Comparison of ENCODE assay signal across 12 cellular contexts in the genomic region with DNA sequence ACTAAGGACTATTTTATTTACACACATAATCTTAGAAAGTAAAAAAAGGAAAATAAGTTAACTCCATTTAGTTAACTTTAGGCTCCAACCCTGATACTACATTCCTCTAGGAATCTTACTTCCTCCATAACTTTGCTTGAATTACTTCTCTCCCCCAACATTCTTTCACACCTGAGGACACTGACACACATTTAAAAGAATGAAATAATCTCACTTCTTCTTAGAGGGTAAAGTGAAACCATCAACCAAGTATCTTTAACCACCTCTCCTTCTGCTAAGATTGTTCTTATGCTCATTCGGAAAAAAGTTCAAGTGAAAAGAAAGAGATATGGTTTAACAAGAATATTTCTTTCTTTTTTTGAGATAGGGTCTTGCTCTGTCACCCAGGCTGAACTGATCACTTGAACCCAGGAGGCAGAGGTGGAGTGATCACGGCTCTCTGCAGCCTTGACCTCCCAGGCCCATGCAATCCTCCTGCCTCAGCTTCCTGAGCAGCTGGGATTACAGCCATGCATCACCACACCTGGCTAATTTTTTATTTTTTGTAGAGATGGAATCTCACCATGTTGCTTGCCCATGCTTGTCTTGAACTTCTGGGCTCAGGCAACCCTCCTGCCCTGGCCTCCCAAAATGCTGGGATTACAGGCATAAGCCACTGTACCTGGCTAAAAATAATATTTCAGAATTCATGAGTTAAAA. TPM values are rescaled to one million over a fixed set of nuclear protein-coding genes. Genes with fewer than 3 reads are reported as not detected.
DNase-seq lines count a peak whose midpoint lies in the region; ATAC-seq, FAIRE-seq and TF ChIP-seq lines count a peak whose summit lies in the region.
"Had no signal": no experiment of that assay in that cellular context is flagged by ENCODE, and none has a peak within 500 bp of the region (broad histone marks: within the 10 kb centered on the region; RNA-seq: fewer than 3 reads in every experiment).

No MANE protein-coding gene starts in this region.

- H4K91ac ChIP-seq in H1 (replicated peaks; ENCODE audit: insufficient read length, low read length): no peak overlapping the region

- no peaks in the 10 kb centered on the region for H3K27me3 Mint-ChIP-seq in activated T-cell treated with anti-CD3 and anti-CD28 coated beads, Interleukin-2, amount 50 U/mL, for 4 hours (ENCODE audit: low read depth)

- no peak overlapping the region for H3K4me3 ChIP-seq in H1 (ENCODE audit: extremely low read depth in 1 of 4, insufficient read depth in 2 of 4, low read depth in 3 of 4, low read length in 4 of 4)

- H2BK20ac ChIP-seq in H1 (ENCODE audit: low read length): no peak overlapping the region

- H3K4me3 Mint-ChIP-seq in activated T-cell treated with anti-CD3 and anti-CD28 coated beads, Interleukin-2, amount 50 U/mL, for 4 hours: no peak overlapping the region
- H3K4me3 Mint-ChIP-seq: stimulated activated effector memory CD8-positive, alpha-beta T cell treated with anti-CD3 and anti-CD28 coated beads, Interleukin-12 subunit alpha, Interleukin-12 subunit beta, amount 100 ng/mL, for 72 hours had no signal

- peak overlapping the region; percentile 52; the same call in 1 of the 2 replicates for H3K18ac ChIP-seq in H1 (ENCODE audit: extremely low read depth, low read length)

- no peak overlapping the region for H3K4me2 ChIP-seq in H1 (ENCODE audit: insufficient read depth in 1 of 2, low read depth in 2 of 2, low read length in 2 of 2)

- POLR2A ChIA-PET in H1 (lab: Charles Lee; ENCODE audit: partially characterized antibody): no interaction called here

- CTCF ChIA-PET in H1 (lab: Charles Lee; ENCODE audit: partially characterized antibody): interaction anchor here (0.6 to 3.0 kb wide), 3 partner anchors 12 to 687 kb away, joined by 3 to 10 read pairs (median 3); no protein-coding TSS in a partner anchor

- no peaks in the 10 kb centered on the region for H3K79me2 ChIP-seq in H1 (ENCODE audit: control insufficient read depth in 1 of 2, insufficient read depth in 2 of 2, low read length in 2 of 2)

- H2BK5ac ChIP-seq in H1 (ENCODE audit: low read depth, low read length): no peak overlapping the region; the same call in 1 of the 2 replicates

- 86% methylated on average over 2 of the region's 2 CpGs; no CpG with 5 or more reads in 1 of the 2 experiments for WGBS in H1 (ENCODE audit: extremely low coverage in 1 of 2, insufficient coverage in 1 of 2, insufficient read length in 1 of 2, insufficient replicate concordance in 2 of 2, low coverage in 1 of 2, low lambda C conversion rate in 2 of 2, missing lambda C conversion rate in 1 of 2), 2 experiments

- no peak overlapping the region for H3K9ac ChIP-seq in H1 (replicated peaks in 1 of 4; ENCODE audit: extremely low read depth in 1 of 4, low read depth in 3 of 4, low read length in 3 of 4)

- H3K14ac ChIP-seq in H1 (ENCODE audit: insufficient read length): no peak overlapping the region

- H2AFZ ChIP-seq in H1 (ENCODE audit: low read length): no peak overlapping the region

- peak; percentile 19 for FAIRE-seq in H1 (lab: Jason Lieb, UNC)

- DNase-seq in H1 (ENCODE audit: low read depth in 1 of 2, low spot score in 2 of 2): no peak
- DNase-seq in DMS153 (lab: John Stamatoyannopoulos, UW): no peak
- DNase-seq in activated T-cell treated with anti-CD3 and anti-CD28 coated beads, Interleukin-2, amount 50 U/mL, for 4 hours: no peak
- DNase-seq in activated CD8-positive, alpha-beta memory T cell treated with anti-CD3 and anti-CD28 coated beads, Interleukin-2, amount 50 U/mL, for 4 hours: no peak
- DNase-seq: activated naive CD4-positive, alpha-beta T cell treated with Interleukin-2 at 50 U/mL for 16 hours; NCI-H1930 had no signal

- peaks cover 0 to 2% of the 10 kb centered on the region in 2 experiments for H4K20me1 ChIP-seq in H1 (replicated peaks in 1 of 2; ENCODE audit: control insufficient read depth in 1 of 2, insufficient read depth in 2 of 2, low read length in 2 of 2)

- H3K79me1 ChIP-seq in H1 (ENCODE audit: low read depth, low read length): no peaks in the 10 kb centered on the region

- ATAC-seq in GM18858 (IDR thresholded peaks at IDR 0.05; ENCODE audit: unreplicated experiment) (peak; percentile 92), GM21576 (IDR thresholded peaks at IDR 0.05; ENCODE audit: unreplicated experiment) (peak; percentile 86), HG03135 (IDR thresholded peaks at IDR 0.05; ENCODE audit: unreplicated experiment) (peak; percentile 83), HG02970 (IDR thresholded peaks at IDR 0.05; ENCODE audit: low FRiP score, unreplicated experiment) (no peak)
- ATAC-seq in activated T-cell treated with anti-CD3 and anti-CD28 coated beads, Interleukin-2, amount 50 U/mL, for 4 hours: no peak
- ATAC-seq: activated CD4-positive, CD25-positive, alpha-beta regulatory T cell treated with anti-CD3 and anti-CD28 coated beads, Interleukin-2, amount 50 U/mL, for 24 hours; stimulated activated effector memory CD8-positive, alpha-beta T cell treated with anti-CD3 and anti-CD28 coated beads, Interleukin-12 subunit alpha, Interleukin-12 subunit beta, amount 100 ng/mL, for 72 hours had no signal

- TF ChIP-seq RAD21 in H1 (IDR thresholded peaks at IDR 0.05 in 1 of 2, conservative IDR thresholded peaks at IDR 0.05 in 1 of 2; ENCODE audit: low read depth in 2 of 2, low read length in 2 of 2): no peak

- no peak overlapping the region for H3K56ac ChIP-seq in H1 (replicated peaks; ENCODE audit: insufficient read length, low read depth, low read length)

- peaks cover 0 to 5% (median 0%) of the 10 kb centered on the region in 4 experiments; a peak in 1 of 7 replicates for H3K4me1 ChIP-seq in H1 (replicated peaks in 1 of 4; ENCODE audit: control insufficient read depth in 3 of 4, insufficient read depth in 4 of 4, low read length in 3 of 4)

- peaks cover 37% of the 10 kb centered on the region for H3K36me3 Mint-ChIP-seq in activated T-cell treated with anti-CD3 and anti-CD28 coated beads, Interleukin-2, amount 50 U/mL, for 4 hours (ENCODE audit: insufficient read depth)

- TF ChIP-seq POLR2A in H1 (IDR thresholded peaks at IDR 0.05; ENCODE audit: control extremely low read depth in 1 of 2, low read depth in 2 of 2, low read length in 2 of 2): no peak

- H2BK12ac ChIP-seq in H1 (ENCODE audit: low read depth, low read length): no peak overlapping the region

- no peak overlapping the region for H3K23ac ChIP-seq in H1 (ENCODE audit: insufficient read length)

- no peak overlapping the region for H4K5ac ChIP-seq in H1 (ENCODE audit: insufficient read length, low read depth, low read length)

- no peak overlapping the region for H3K4ac ChIP-seq in H1 (replicated peaks; ENCODE audit: insufficient read length, low read depth, low read length)

- no peaks in the 10 kb centered on the region for H3K23me2 ChIP-seq in H1 (ENCODE audit: low read depth, low read length)

- H4K8ac ChIP-seq in H1 (ENCODE audit: extremely low read depth, insufficient read depth, low read length): no peak overlapping the region

- peaks cover 0 to 14% (median 1%) of the 10 kb centered on the region in 4 experiments; a peak in 4 of 8 replicates for H3K36me3 ChIP-seq in H1 (ENCODE audit: control insufficient read depth in 2 of 4, insufficient read depth in 4 of 4, low read length in 3 of 4)

- no peak overlapping the region for H2AK5ac ChIP-seq in H1 (ENCODE audit: low read depth, low read length)

- peaks cover 8% of the 10 kb centered on the region for H3K4me1 Mint-ChIP-seq in activated T-cell treated with anti-CD3 and anti-CD28 coated beads, Interleukin-2, amount 50 U/mL, for 4 hours (ENCODE audit: low read depth)
- H3K4me1 Mint-ChIP-seq: stimulated activated effector memory CD8-positive, alpha-beta T cell treated with anti-CD3 and anti-CD28 coated beads, Interleukin-12 subunit alpha, Interleukin-12 subunit beta, amount 100 ng/mL, for 72 hours had no signal

- no peak overlapping the region for H3K27ac ChIP-seq in H1 (ENCODE audit: low read depth, low read length)

- TF ChIP-seq CTCF in H1 (IDR thresholded peaks at IDR 0.05; ENCODE audit: control extremely low read depth in 1 of 3, insufficient read depth in 1 of 3, low read depth in 1 of 3, low read length in 3 of 3): no peak

- H3K9me3 Mint-ChIP-seq in activated T-cell treated with anti-CD3 and anti-CD28 coated beads, Interleukin-2, amount 50 U/mL, for 4 hours: no peaks in the 10 kb centered on the region
- H3K9me3 Mint-ChIP-seq: stimulated activated effector memory CD8-positive, alpha-beta T cell treated with anti-CD3 and anti-CD28 coated beads, Interleukin-12 subunit alpha, Interleukin-12 subunit beta, amount 100 ng/mL, for 72 hours had no signal

- H3K27me3 ChIP-seq in H1 (replicated peaks in 1 of 4; ENCODE audit: control insufficient read depth in 3 of 4, extremely low read depth in 1 of 4, insufficient read depth in 3 of 4, low read length in 3 of 4): no peaks in the 10 kb centered on the region

- no peak for TF ChIP-seq EP300 in H1 (IDR thresholded peaks at IDR 0.05; ENCODE audit: borderline replicate concordance in 1 of 2, low read depth in 2 of 2, low read length in 2 of 2)

- H3K9me3 ChIP-seq in H1 (ENCODE audit: insufficient read depth in 2 of 2, low read depth in 1 of 2, low read length in 1 of 2): no peaks in the 10 kb centered on the region

- H2BK120ac ChIP-seq in H1 (replicated peaks; ENCODE audit: low read depth, low read length): no peak overlapping the region

- H2BK15ac ChIP-seq in H1 (ENCODE audit: low read length): no peak overlapping the region

RNA-seq across cellular contexts. Expression of gene SLC25A4, which starts 28.5 kb away (rescaled TPM):
- 42.0 TPM in 2 replicates for total RNA-seq in H1 (2021; fragmentation: NEBNext Ultra II Directional; extraction: Animal tissue kit (Norgen Biotek cat#: 25700))
- polyA plus RNA-seq in H1 (2011; rRNA removed): 41.3 and 47.5 TPM in 2 replicates
- 50.1 TPM for polyA plus RNA-seq in H1 (2011; cell fraction: cytosol; rRNA removed)
- 59.7 TPM for polyA plus RNA-seq in H1 (2011; cell fraction: nucleus; rRNA removed)
- 49.1 to 53.2 TPM (median 52.4 TPM) in 4 replicates for polyA plus RNA-seq in H1 (2012, experiment 1 of 2)
- polyA plus RNA-seq in H1 (2012, experiment 2 of 2): 15.0 TPM
- polyA plus RNA-seq in H1 (2013, experiment 1 of 2): 14.5 TPM
- 14.1 TPM for polyA plus RNA-seq in H1 (2013, experiment 2 of 2)
- polyA minus RNA-seq in H1 (2011; rRNA and poly(A)+ RNA removed): 25.4 and 26.3 TPM in 2 replicates
- 19.2 TPM for polyA minus RNA-seq in H1 (2011; cell fraction: cytosol; rRNA and poly(A)+ RNA removed)
- 21.9 TPM for polyA minus RNA-seq in H1 (2011; cell fraction: nucleus; rRNA and poly(A)+ RNA removed)
- 10 to 100 TPM in 1 of 3 donors, 1 to 10 TPM in 2; 8.6 to 11.4 (median 9.6) TPM for total RNA-seq in activated T-cell treated with anti-CD3 and anti-CD28 coated beads, Interleukin-2, amount 50 U/mL, for 4 hours

RNA-seq across cellular contexts. Expression of gene CFAP97, which starts 32.3 kb away (rescaled TPM):
- 35.6 and 40.4 TPM in 2 replicates for total RNA-seq in H1 (2021; fragmentation: NEBNext Ultra II Directional; extraction: Animal tissue kit (Norgen Biotek cat#: 25700))
- polyA plus RNA-seq in H1 (2011; rRNA removed): 5.0 and 9.2 TPM in 2 replicates
- 10.9 TPM for polyA plus RNA-seq in H1 (2011; cell fraction: cytosol; rRNA removed)
- polyA plus RNA-seq in H1 (2011; cell fraction: nucleus; rRNA removed): 12.9 TPM
- polyA plus RNA-seq in H1 (2012, experiment 1 of 2): 8.7 to 19.8 TPM (median 12.8 TPM) in 4 replicates
- 0.96 TPM for polyA plus RNA-seq in H1 (2012, experiment 2 of 2)
- 41.5 TPM for polyA plus RNA-seq in H1 (2013, experiment 1 of 2)
- 37.4 TPM for polyA plus RNA-seq in H1 (2013, experiment 2 of 2)
- polyA minus RNA-seq in H1 (2011; rRNA and poly(A)+ RNA removed): 20.5 and 36.5 TPM in 2 replicates
- 12.0 TPM for polyA minus RNA-seq in H1 (2011; cell fraction: cytosol; rRNA and poly(A)+ RNA removed)
- polyA minus RNA-seq in H1 (2011; cell fraction: nucleus; rRNA and poly(A)+ RNA removed): 44.3 TPM
- total RNA-seq in activated T-cell treated with anti-CD3 and anti-CD28 coated beads, Interleukin-2, amount 50 U/mL, for 4 hours: 10 to 100 TPM; 36.8 to 44.4 (median 44.4) TPM

RNA-seq across cellular contexts. Expression of gene SNX25, which starts 37.9 kb away (rescaled TPM):
- 16.1 and 19.9 TPM in 2 replicates for total RNA-seq in H1 (2021; fragmentation: NEBNext Ultra II Directional; extraction: Animal tissue kit (Norgen Biotek cat#: 25700))
- polyA plus RNA-seq in H1 (2011; rRNA removed): 4.6 and 5.4 TPM in 2 replicates
- polyA plus RNA-seq in H1 (2011; cell fraction: cytosol; rRNA removed): 7.0 TPM
- polyA plus RNA-seq in H1 (2011; cell fraction: nucleus; rRNA removed): 12.6 TPM
- 7.7 to 15.2 TPM (median 9.6 TPM) in 4 replicates for polyA plus RNA-seq in H1 (2012, experiment 1 of 2)
- 0.91 TPM for polyA plus RNA-seq in H1 (2012, experiment 2 of 2)
- polyA plus RNA-seq in H1 (2013, experiment 1 of 2): 9.7 TPM
- polyA plus RNA-seq in H1 (2013, experiment 2 of 2): 10.5 TPM
- polyA minus RNA-seq in H1 (2011; rRNA and poly(A)+ RNA removed): 50.2 and 60.9 TPM in 2 replicates
- 15.8 TPM for polyA minus RNA-seq in H1 (2011; cell fraction: cytosol; rRNA and poly(A)+ RNA removed)
- polyA minus RNA-seq in H1 (2011; cell fraction: nucleus; rRNA and poly(A)+ RNA removed): 32.9 TPM
- 10 to 100 TPM in 2 of 3 donors, 1 to 10 TPM in 1; 9.5 to 10.9 (median 10.3) TPM for total RNA-seq in activated T-cell treated with anti-CD3 and anti-CD28 coated beads, Interleukin-2, amount 50 U/mL, for 4 hours

Comparison
In these comparisons a context has a peak if more than half of its experiments do, and no peak if none do; other contexts are left out.
1. ATAC-seq: peak in GM18858 (single experiment), GM21576 (single experiment) and HG03135 (single experiment); none in HG02970 (single experiment) and activated T-cell treated with anti-CD3 and anti-CD28 coated beads, Interleukin-2, amount 50 U/mL, for 4 hours (0 of 2).